11 cellular contexts compared by ENCODE assay signal in the genomic region with DNA sequence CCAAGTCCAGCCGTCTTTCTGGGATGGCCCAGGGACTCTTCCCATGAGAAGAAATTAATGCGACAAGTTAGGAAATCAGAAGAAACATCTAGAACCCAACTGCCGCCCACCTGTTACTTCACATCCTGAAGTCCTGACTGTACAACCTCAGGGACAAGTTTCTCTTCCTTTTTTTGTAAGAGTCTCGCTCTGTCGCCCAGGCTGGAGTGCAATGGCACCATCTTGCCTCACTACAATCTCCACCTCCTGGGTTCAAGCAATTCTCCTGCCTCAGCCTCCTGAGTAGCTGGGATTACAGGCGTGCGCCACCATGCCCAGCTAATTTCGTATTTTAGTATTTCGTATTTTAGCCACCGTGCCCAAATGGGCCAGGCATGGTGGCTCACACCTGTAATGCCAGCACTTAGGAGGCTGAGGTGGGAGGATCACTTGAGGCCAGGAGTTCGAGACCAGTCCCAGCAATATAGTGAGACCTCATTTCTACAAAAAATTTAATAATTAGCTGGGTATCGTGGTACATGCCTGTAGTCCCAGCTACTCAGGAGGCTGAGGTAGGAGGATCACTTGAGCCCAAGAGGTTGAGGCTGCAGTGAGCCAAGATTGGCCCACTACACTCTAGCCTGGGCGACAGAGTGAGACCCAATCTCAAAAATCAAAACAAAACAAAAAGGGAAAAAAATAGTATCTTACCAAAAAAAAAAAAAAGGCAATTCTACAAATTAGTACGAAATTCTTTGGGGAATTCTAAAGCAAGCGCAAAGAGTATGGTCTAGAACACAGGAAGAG. TPM values are rescaled to one million over a fixed set of nuclear protein-coding genes. Genes with fewer than 3 reads are reported as not detected.
DNase-seq lines count a peak whose midpoint lies in the region; ATAC-seq and TF ChIP-seq lines count a peak whose summit lies in the region.
"Had no signal": no experiment of that assay in that cellular context is flagged by ENCODE, and none has a peak within 500 bp of the region (broad histone marks: within the 10 kb centered on the region; RNA-seq: fewer than 3 reads in every experiment).

No MANE protein-coding gene starts in this region.

- no peak for TF ChIP-seq POLR2A in NB4 (IDR thresholded peaks at IDR 0.05; ENCODE audit: extremely low read depth, insufficient read length)

- H3K27me3 ChIP-seq in SJCRH30 = no peaks in the 10 kb centered on the region
- H3K27me3 ChIP-seq: suprapubic skin had no signal

- no peaks in the 10 kb centered on the region for H3K9me3 Mint-ChIP-seq in activated CD4-positive, alpha-beta T cell treated with anti-CD3 and anti-CD28 coated beads, Interleukin-2, amount 10 ng/mL, durations not matched to agents 24 days and 14 days
- no peaks in the 10 kb centered on the region for H3K9me3 Mint-ChIP-seq in activated CD4-positive, alpha-beta T cell treated with anti-CD3 and anti-CD28 coated beads, Interleukin-2, amount 10 ng/mL, durations not matched to agents 7 days and 5 days

- POLR2A ChIA-PET in activated CD4-positive, alpha-beta T cell treated with anti-CD3 and anti-CD28 coated beads, Interleukin-2, amount 10 ng/mL, durations not matched to agents 7 days and 5 days (lab: Charles Lee) = interaction anchor here (0.9 kb wide), 1 partner anchor 18 kb away, joined by 4 read pairs; no protein-coding TSS in a partner anchor

- CTCF ChIA-PET in activated CD4-positive, alpha-beta T cell treated with anti-CD3 and anti-CD28 coated beads, Interleukin-2, amount 10 ng/mL, durations not matched to agents 7 days and 5 days (lab: Charles Lee) = interaction anchor here (0.8 to 2.0 kb wide), 5 partner anchors 10 to 24 kb away, joined by 3 to 9 read pairs (median 3); a partner anchor contains a TSS

- no peaks in the 10 kb centered on the region for H3K4me1 ChIP-seq in SJCRH30
- H3K4me1 ChIP-seq: suprapubic skin had no signal

- peaks cover 67% of the 10 kb centered on the region for H3K36me3 ChIP-seq in SJCRH30

- H3K27me3 Mint-ChIP-seq in activated CD4-positive, alpha-beta T cell treated with anti-CD3 and anti-CD28 coated beads, Interleukin-2, amount 10 ng/mL, durations not matched to agents 24 days and 14 days = no peaks in the 10 kb centered on the region
- H3K27me3 Mint-ChIP-seq in activated CD4-positive, alpha-beta T cell treated with anti-CD3 and anti-CD28 coated beads, Interleukin-2, amount 10 ng/mL, durations not matched to agents 7 days and 5 days = no peaks in the 10 kb centered on the region

- H3K4me3 ChIP-seq in NB4 (ENCODE audit: low read depth, low read length) (no peak overlapping the region), SJCRH30 (no peak overlapping the region)
- H3K4me3 ChIP-seq: suprapubic skin had no signal

- H3K4me3 Mint-ChIP-seq in activated CD4-positive, alpha-beta T cell treated with anti-CD3 and anti-CD28 coated beads, Interleukin-2, amount 10 ng/mL, durations not matched to agents 24 days and 14 days = no peak overlapping the region
- H3K4me3 Mint-ChIP-seq in activated CD4-positive, alpha-beta T cell treated with anti-CD3 and anti-CD28 coated beads, Interleukin-2, amount 10 ng/mL, durations not matched to agents 7 days and 5 days = no peak overlapping the region

- H3K27ac ChIP-seq in SJCRH30 = no peak overlapping the region
- H3K27ac ChIP-seq: suprapubic skin had no signal

- peak; percentile 38 for ATAC-seq in HG02610 (IDR thresholded peaks at IDR 0.05; ENCODE audit: unreplicated experiment)

- peak overlapping the region; percentile 59 for H3K27ac Mint-ChIP-seq in activated CD4-positive, alpha-beta T cell treated with anti-CD3 and anti-CD28 coated beads, Interleukin-2, amount 10 ng/mL, durations not matched to agents 24 days and 14 days
- H3K27ac Mint-ChIP-seq in activated CD4-positive, alpha-beta T cell treated with anti-CD3 and anti-CD28 coated beads, Interleukin-2, amount 10 ng/mL, durations not matched to agents 7 days and 5 days = no peak overlapping the region

- TF ChIP-seq CTCF in NB4 (IDR thresholded peaks at IDR 0.05; ENCODE audit: low read depth, low read length) = no peak

- no peaks in the 10 kb centered on the region for H3K9me3 ChIP-seq in SJCRH30 (replicated peaks)
- H3K9me3 ChIP-seq: suprapubic skin had no signal

- H3K4me1 Mint-ChIP-seq in activated CD4-positive, alpha-beta T cell treated with anti-CD3 and anti-CD28 coated beads, Interleukin-2, amount 10 ng/mL, durations not matched to agents 24 days and 14 days = peaks cover 14% of the 10 kb centered on the region
- peaks cover 19% of the 10 kb centered on the region for H3K4me1 Mint-ChIP-seq in activated CD4-positive, alpha-beta T cell treated with anti-CD3 and anti-CD28 coated beads, Interleukin-2, amount 10 ng/mL, durations not matched to agents 7 days and 5 days

- intact Hi-C loops in activated CD4-positive, alpha-beta T cell treated with anti-CD3 and anti-CD28 coated beads, Interleukin-2, amount 10 ng/mL, durations not matched to agents 24 days and 14 days (cut with micrococcal nuclease) = no loop called here

- DNase-seq in activated CD4-positive, alpha-beta T cell treated with anti-CD3 and anti-CD28 coated beads, Interleukin-2, amount 10 ng/mL, durations not matched to agents 24 days and 14 days = no peak
- no peak for DNase-seq in activated CD4-positive, alpha-beta T cell treated with anti-CD3 and anti-CD28 coated beads, Interleukin-2, amount 10 ng/mL, durations not matched to agents 7 days and 5 days
- DNase-seq in NB4 (ENCODE audit: low read depth) (peak; percentile 83), pons (ENCODE audit: low spot score) (peak; percentile 46), NCI-H524 treated with DMSO at 0.1 percent for 48 hours (lab: John Stamatoyannopoulos, UW) (no peak), SJCRH30 (no peak), kidney tubule cell (ENCODE audit: low spot score) (no peak)
- DNase-seq: NCI-H748 treated with DMSO at 0.1 percent for 48 hours, small intestine had no signal

- peaks cover 52% of the 10 kb centered on the region for H3K36me3 Mint-ChIP-seq in activated CD4-positive, alpha-beta T cell treated with anti-CD3 and anti-CD28 coated beads, Interleukin-2, amount 10 ng/mL, durations not matched to agents 24 days and 14 days (ENCODE audit: low read depth)
- peaks cover 40% of the 10 kb centered on the region for H3K36me3 Mint-ChIP-seq in activated CD4-positive, alpha-beta T cell treated with anti-CD3 and anti-CD28 coated beads, Interleukin-2, amount 10 ng/mL, durations not matched to agents 7 days and 5 days (ENCODE audit: low read depth)

RNA-seq across cellular contexts. Expression of a gene that starts 20.8 kb away (rescaled TPM):
- total RNA-seq in activated CD4-positive, alpha-beta T cell treated with anti-CD3 and anti-CD28 coated beads, Interleukin-2, amount 10 ng/mL, durations not matched to agents 24 days and 14 days = 13.8 and 16.9 TPM in 2 replicates
- 1 to 10 TPM; 8.0 to 8.4 TPM for total RNA-seq in activated CD4-positive, alpha-beta T cell treated with anti-CD3 and anti-CD28 coated beads, Interleukin-2, amount 10 ng/mL, durations not matched to agents 7 days and 5 days
- total RNA-seq in SJCRH30 (2014; rRNA removed; shearing (Covaris generic)) = 0.61 and 0.99 TPM in 2 replicates

RNA-seq across cellular contexts. Expression of a gene that starts 23.6 kb away (rescaled TPM):
- total RNA-seq in activated CD4-positive, alpha-beta T cell treated with anti-CD3 and anti-CD28 coated beads, Interleukin-2, amount 10 ng/mL, durations not matched to agents 24 days and 14 days = 88.0 and 94.7 TPM in 2 replicates
- total RNA-seq in activated CD4-positive, alpha-beta T cell treated with anti-CD3 and anti-CD28 coated beads, Interleukin-2, amount 10 ng/mL, durations not matched to agents 7 days and 5 days = 10 to 100 TPM; 52.2 to 62.9 TPM
- 111 and 112 TPM in 2 replicates for total RNA-seq in SJCRH30 (2014; rRNA removed; shearing (Covaris generic))

RNA-seq across cellular contexts. Expression of a gene that starts 56.5 kb away (rescaled TPM):
- total RNA-seq in activated CD4-positive, alpha-beta T cell treated with anti-CD3 and anti-CD28 coated beads, Interleukin-2, amount 10 ng/mL, durations not matched to agents 24 days and 14 days = 384 and 389 TPM in 2 replicates
- total RNA-seq in activated CD4-positive, alpha-beta T cell treated with anti-CD3 and anti-CD28 coated beads, Interleukin-2, amount 10 ng/mL, durations not matched to agents 7 days and 5 days = 100 to 1,000 TPM; 240 to 264 TPM
- total RNA-seq in SJCRH30 (2014; rRNA removed; shearing (Covaris generic)) = 453 and 475 TPM in 2 replicates

RNA-seq across cellular contexts. Expression of a gene that starts 58.6 kb away (rescaled TPM):
- total RNA-seq in activated CD4-positive, alpha-beta T cell treated with anti-CD3 and anti-CD28 coated beads, Interleukin-2, amount 10 ng/mL, durations not matched to agents 24 days and 14 days = 1.2 and 1.4 TPM in 2 replicates
- under 1 TPM; 0.72 to 0.89 TPM for total RNA-seq in activated CD4-positive, alpha-beta T cell treated with anti-CD3 and anti-CD28 coated beads, Interleukin-2, amount 10 ng/mL, durations not matched to agents 7 days and 5 days
- 29.1 and 29.7 TPM in 2 replicates for total RNA-seq in SJCRH30 (2014; rRNA removed; shearing (Covaris generic))

Comparison
In these comparisons a context has a peak if more than half of its experiments do, and no peak if none do; other contexts are left out.
1. DNase-seq: peak in NB4 (single experiment) and pons (single experiment); none in activated CD4-positive, alpha-beta T cell treated with anti-CD3 and anti-CD28 coated beads, Interleukin-2, amount 10 ng/mL, durations not matched to agents 24 days and 14 days (single experiment), activated CD4-positive, alpha-beta T cell treated with anti-CD3 and anti-CD28 coated beads, Interleukin-2, amount 10 ng/mL, durations not matched to agents 7 days and 5 days (single experiment), NCI-H524 treated with DMSO at 0.1 percent for 48 hours (single experiment), SJCRH30 (0 of 2) and kidney tubule cell (single experiment).